In the genomic region with DNA sequence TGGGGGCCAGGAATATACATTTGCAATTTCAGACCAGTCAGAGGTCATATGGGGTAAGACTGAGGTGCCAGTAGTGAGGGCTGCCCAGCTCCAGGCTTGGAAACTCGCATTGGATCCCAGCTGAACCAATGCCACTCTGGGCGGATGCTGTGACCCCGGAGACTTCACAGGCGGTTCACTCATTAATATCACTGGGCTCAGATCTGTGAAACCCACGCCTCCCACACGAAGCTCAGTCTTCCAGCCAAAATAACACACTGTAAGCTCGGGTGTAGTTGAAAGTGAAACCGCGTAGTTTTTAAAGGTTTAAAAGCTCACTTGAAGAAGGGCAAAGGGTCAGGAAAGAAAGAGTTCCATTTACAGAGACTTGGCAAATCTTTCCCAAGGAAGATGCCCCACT, we compare ENCODE assay signal across 16 cellular contexts.
DNase-seq lines count a peak whose midpoint lies in the region; ATAC-seq and TF ChIP-seq lines count a peak whose summit lies in the region.
"Had no signal": no experiment of that assay in that cellular context is flagged by ENCODE, and none has a peak within 500 bp of the region (broad histone marks: within the 10 kb centered on the region; RNA-seq: fewer than 3 reads in every experiment).

No MANE protein-coding gene starts in this region.

- TF ChIP-seq CTCF in IMR-90 (conservative IDR thresholded peaks at IDR 0.05; ENCODE audit: low read depth, low read length): no peak
- no peak for TF ChIP-seq CTCF in neural progenitor cell (IDR thresholded peaks at IDR 0.05)
- TF ChIP-seq CTCF in activated CD8-positive, alpha-beta T cell treated with anti-CD3 and anti-CD28 coated beads for 36 hours (IDR thresholded peaks at IDR 0.05): no peak

- H4K20me1 ChIP-seq in IMR-90 (ENCODE audit: insufficient read depth, low read length) (no peaks in the 10 kb centered on the region), neural progenitor cell (ENCODE audit: low read depth) (no peaks in the 10 kb centered on the region)

- peak overlapping the region; percentile 5; the same call in 1 of the 2 replicates for H2BK20ac ChIP-seq in IMR-90 (ENCODE audit: low read depth, low read length)

- H3K27me3 ChIP-seq in IMR-90 (ENCODE audit: control insufficient read depth, insufficient read depth, low read length): peaks cover 10% of the 10 kb centered on the region
- peaks cover 2% of the 10 kb centered on the region for H3K27me3 ChIP-seq in neural progenitor cell

- peak overlapping the region; percentile 9 for H3K4me3 Mint-ChIP-seq in neural progenitor cell
- H3K4me3 Mint-ChIP-seq in activated CD8-positive, alpha-beta T cell treated with anti-CD3 and anti-CD28 coated beads for 36 hours: no peak overlapping the region
- H3K4me3 Mint-ChIP-seq: activated T-helper 1 cell treated with anti-CD3 and anti-CD28 coated beads, Interleukin-12 subunit alpha, Interleukin-12 subunit beta, Interleukin-2, Interleukin-4 antibody, amounts not matched to agents 30 ng/mL and 10 ng/mL and 1 ng/mL, durations not matched to agents 14 hours and 24 hours and 36 hours; T-helper 1 cell treated with Interleukin-12 subunit alpha and Interleukin-12 subunit beta and Interleukin-4 antibody, amounts not matched to agents 30 μg/mL and 1 μg/mL, for 36 hours; WTC11 had no signal

- H3K18ac ChIP-seq in IMR-90 (ENCODE audit: low read depth, low read length): 0 out of 2 replicates have a peak overlapping the region, but pooled peaks have one; percentile 7

- H4K8ac ChIP-seq in IMR-90 (ENCODE audit: low read depth in 2 of 2, low read length in 2 of 2): peak overlapping the region in 1 of 2 experiments; percentile 28; a peak in 1 of 4 replicates

- peaks cover 3% of the 10 kb centered on the region for H3K9me3 Mint-ChIP-seq in neural progenitor cell
- no peaks in the 10 kb centered on the region for H3K9me3 Mint-ChIP-seq in activated CD8-positive, alpha-beta T cell treated with anti-CD3 and anti-CD28 coated beads for 36 hours
- H3K9me3 Mint-ChIP-seq: activated T-helper 1 cell treated with anti-CD3 and anti-CD28 coated beads, Interleukin-12 subunit alpha, Interleukin-12 subunit beta, Interleukin-2, Interleukin-4 antibody, amounts not matched to agents 30 ng/mL and 10 ng/mL and 1 ng/mL, durations not matched to agents 14 hours and 24 hours and 36 hours; T-helper 1 cell treated with Interleukin-12 subunit alpha and Interleukin-12 subunit beta and Interleukin-4 antibody, amounts not matched to agents 30 μg/mL and 1 μg/mL, for 36 hours had no signal

- H3K79me1 ChIP-seq in IMR-90 (ENCODE audit: low read depth in 1 of 2, low read length in 2 of 2): no peaks in the 10 kb centered on the region

- H3K27ac Mint-ChIP-seq in neural progenitor cell: no peak overlapping the region
- H3K27ac Mint-ChIP-seq in activated CD8-positive, alpha-beta T cell treated with anti-CD3 and anti-CD28 coated beads for 36 hours: no peak overlapping the region
- H3K27ac Mint-ChIP-seq: activated T-helper 1 cell treated with anti-CD3 and anti-CD28 coated beads, Interleukin-12 subunit alpha, Interleukin-12 subunit beta, Interleukin-2, Interleukin-4 antibody, amounts not matched to agents 30 ng/mL and 10 ng/mL and 1 ng/mL, durations not matched to agents 14 hours and 24 hours and 36 hours; T-helper 1 cell treated with Interleukin-12 subunit alpha and Interleukin-12 subunit beta and Interleukin-4 antibody, amounts not matched to agents 30 μg/mL and 1 μg/mL, for 36 hours; WTC11 had no signal

- POLR2A ChIA-PET in IMR-90 (lab: Charles Lee; ENCODE audit: unreplicated experiment): no interaction called here
- POLR2A ChIA-PET in activated CD8-positive, alpha-beta T cell treated with anti-CD3 and anti-CD28 coated beads for 36 hours (lab: Charles Lee): no interaction called here

- H3K4me1 Mint-ChIP-seq in neural progenitor cell: peaks cover 22% of the 10 kb centered on the region
- no peaks in the 10 kb centered on the region for H3K4me1 Mint-ChIP-seq in activated CD8-positive, alpha-beta T cell treated with anti-CD3 and anti-CD28 coated beads for 36 hours (ENCODE audit: low read depth)

- H4K5ac ChIP-seq in IMR-90 (ENCODE audit: low read depth, low read length): peak overlapping the region; percentile 21; the same call in 1 of the 2 replicates

- TF ChIP-seq RAD21 in IMR-90 (IDR thresholded peaks at IDR 0.05; ENCODE audit: low read length): no peak

- H3K4me1 ChIP-seq in IMR-90 (ENCODE audit: control insufficient read depth, insufficient read depth, low read length) (peaks cover 12% of the 10 kb centered on the region), neural progenitor cell (no peaks in the 10 kb centered on the region)
- H3K4me1 ChIP-seq: gastrocnemius medialis had no signal

- H3K36me3 ChIP-seq in IMR-90 (ENCODE audit: control insufficient read depth, insufficient read depth, low read length) (no peaks in the 10 kb centered on the region), neural progenitor cell (no peaks in the 10 kb centered on the region)
- H3K36me3 ChIP-seq: gastrocnemius medialis had no signal

- ATAC-seq in IMR-90 (ENCODE audit: low read depth) (no peak), left cardiac atrium (peak; percentile 19 to 52), HG03354 (IDR thresholded peaks at IDR 0.05; ENCODE audit: poor library complexity, severe bottlenecking, unreplicated experiment) (no peak)
- no peak for ATAC-seq in activated CD8-positive, alpha-beta T cell treated with anti-CD3 and anti-CD28 coated beads for 36 hours
- ATAC-seq: gastrocnemius medialis, WTC11 had no signal

- H3K9ac ChIP-seq in IMR-90 (ENCODE audit: low read depth, low read length): no peak overlapping the region
- no peak overlapping the region for H3K9ac ChIP-seq in neural progenitor cell

- no peak for TF ChIP-seq POLR2A in IMR-90 (IDR thresholded peaks at IDR 0.05; ENCODE audit: low read depth, low read length)

- H2BK120ac ChIP-seq in IMR-90 (ENCODE audit: low read depth, low read length): peak overlapping the region; percentile 28; the same call in 1 of the 2 replicates

- H3K56ac ChIP-seq in IMR-90 (ENCODE audit: extremely low read depth, insufficient read depth, low read length): no peak overlapping the region

- no peaks in the 10 kb centered on the region for H3F3A ChIP-seq in neural progenitor cell (ENCODE audit: low read depth)

- H3K23ac ChIP-seq in IMR-90 (ENCODE audit: low read depth, low read length): peak overlapping the region; percentile 3; the same call in 1 of the 2 replicates

- peaks cover 14% of the 10 kb centered on the region for H3K27me3 Mint-ChIP-seq in neural progenitor cell (ENCODE audit: insufficient read depth, low read depth)
- H3K27me3 Mint-ChIP-seq in activated CD8-positive, alpha-beta T cell treated with anti-CD3 and anti-CD28 coated beads for 36 hours: peaks cover 15% of the 10 kb centered on the region

- H2AK5ac ChIP-seq in IMR-90 (ENCODE audit: low read depth, low read length): peak overlapping the region; percentile 41; the same call in 1 of the 2 replicates

- no CpG with 5 or more reads among the region's 9 CpGs for WGBS in IMR-90 (ENCODE audit: extremely low coverage in 2 of 2, insufficient read length in 1 of 2), 2 experiments

- H2AK9ac ChIP-seq in IMR-90 (replicated peaks; ENCODE audit: low read depth, low read length, poor library complexity): no peak overlapping the region

- no peaks in the 10 kb centered on the region for H3K36me3 Mint-ChIP-seq in neural progenitor cell
- no peaks in the 10 kb centered on the region for H3K36me3 Mint-ChIP-seq in activated CD8-positive, alpha-beta T cell treated with anti-CD3 and anti-CD28 coated beads for 36 hours (ENCODE audit: low read depth)

- peak overlapping the region; percentile 74 for H3K4me2 ChIP-seq in IMR-90 (ENCODE audit: low read depth, low read length)
- H3K4me2 ChIP-seq in neural progenitor cell: no peak overlapping the region

- DNase-seq in IMR-90 (peak; percentile 15), astrocyte of the hippocampus (ENCODE audit: low read depth, low spot score) (peak; percentile 29), left cardiac atrium (no peak), neural progenitor cell (ENCODE audit: low spot score) (no peak), NOMO-1 treated with DMSO at 0.1 percent for 48 hours (lab: John Stamatoyannopoulos, UW; ENCODE audit: unreplicated experiment) (no peak)
- no peak for DNase-seq in activated CD8-positive, alpha-beta T cell treated with anti-CD3 and anti-CD28 coated beads for 36 hours
- DNase-seq in activated CD4-positive, alpha-beta T cell treated with anti-CD3 and anti-CD28 coated beads, Interleukin-2, amount 50 U/mL, for 48 hours: no peak
- DNase-seq: gastrocnemius medialis; mesendoderm; NCI-H1694 treated with DMSO at 0.1 percent for 48 hours; NK-92 treated with Interleukin-12 subunit alpha and Interleukin-12 subunit beta, amount 100 ng/mL, for 24 hours had no signal

- no peak overlapping the region for H3K27ac ChIP-seq in IMR-90 (ENCODE audit: insufficient read depth, low read length)
- H3K27ac ChIP-seq in neural progenitor cell: no peak overlapping the region
- H3K27ac ChIP-seq: gastrocnemius medialis, skin epidermis had no signal

- H3K4ac ChIP-seq in IMR-90 (ENCODE audit: low read depth, low read length): peak overlapping the region; percentile 28

- CTCF ChIA-PET in IMR-90 (lab: Yijun Ruan, JAX): interaction anchor here (0.7 to 1.0 kb wide), 2 partner anchors 10 to 21 kb away, joined by 3 to 6 read pairs; no protein-coding TSS in a partner anchor
- CTCF ChIA-PET in activated CD8-positive, alpha-beta T cell treated with anti-CD3 and anti-CD28 coated beads for 36 hours (lab: Charles Lee): no interaction called here

- H3K14ac ChIP-seq in IMR-90 (replicated peaks; ENCODE audit: low read depth, low read length): no peak overlapping the region

- no peak overlapping the region for H2BK5ac ChIP-seq in IMR-90 (ENCODE audit: low read depth, low read length, poor library complexity, severe bottlenecking)

- in situ Hi-C loops in IMR-90 (cut with MboI; ENCODE audit: low sequenced_read_pairs): no loop called here

- no peak overlapping the region for H4K91ac ChIP-seq in IMR-90 (ENCODE audit: insufficient read depth, low read depth, low read length)

- H2AFZ ChIP-seq in IMR-90 (replicated peaks; ENCODE audit: low read length, poor library complexity): peak overlapping the region; percentile 55
- no peak overlapping the region for H2AFZ ChIP-seq in neural progenitor cell (replicated peaks)

- H2BK15ac ChIP-seq in IMR-90 (ENCODE audit: low read depth, low read length): peak overlapping the region; percentile 3; the same call in 1 of the 3 replicates

- intact Hi-C loops in IMR-90 (cut with micrococcal nuclease) (loop anchor here (5.0 kb wide), 1 partner anchor 256 kb away; a partner anchor contains a TSS), left cardiac atrium (cut with DNase I) (no loop called here)
- intact Hi-C loops in activated CD8-positive, alpha-beta T cell treated with anti-CD3 and anti-CD28 coated beads for 36 hours (cut with micrococcal nuclease): no loop called here

- no peak overlapping the region for H3K4me3 ChIP-seq in IMR-90 (ENCODE audit: insufficient read depth, low read depth, low read length)
- H3K4me3 ChIP-seq in neural progenitor cell: no peak overlapping the region
- H3K4me3 ChIP-seq: gastrocnemius medialis, skin epidermis had no signal

- no peaks in the 10 kb centered on the region; the same call in 1 of the 2 replicates for H3K9me1 ChIP-seq in IMR-90 (ENCODE audit: insufficient read depth, low read length)

- H3K9me3 ChIP-seq in IMR-90 (ENCODE audit: control insufficient read depth, insufficient read depth, low read length) (no peaks in the 10 kb centered on the region), neural progenitor cell (ENCODE audit: low read depth) (no peaks in the 10 kb centered on the region)
- H3K9me3 ChIP-seq: gastrocnemius medialis had no signal

- dilution Hi-C loops in IMR-90 (cut with HindIII; ENCODE audit: low sequenced_read_pairs, unreplicated experiment): no loop called here

- no TSS peak for BruUV-seq in IMR-90 (replicated peaks; lab: Mats Ljungman, UMichigan)

- H3K79me2 ChIP-seq in neural progenitor cell (ENCODE audit: low read depth): no peaks in the 10 kb centered on the region

Comparison
In these comparisons a context has a peak if more than half of its experiments do, and no peak if none do; other contexts are left out.
1. ATAC-seq: peak in left cardiac atrium (2 of 2); none in IMR-90 (single experiment), activated CD8-positive, alpha-beta T cell treated with anti-CD3 and anti-CD28 coated beads for 36 hours (single experiment) and HG03354 (single experiment).
2. DNase-seq: peak in IMR-90 (single experiment) and astrocyte of the hippocampus (single experiment); none in left cardiac atrium (single experiment), neural progenitor cell (single experiment), NOMO-1 treated with DMSO at 0.1 percent for 48 hours (single experiment), activated CD8-positive, alpha-beta T cell treated with anti-CD3 and anti-CD28 coated beads for 36 hours (single experiment) and activated CD4-positive, alpha-beta T cell treated with anti-CD3 and anti-CD28 coated beads, Interleukin-2, amount 50 U/mL, for 48 hours (0 of 2).